1 cellular context compared by ENCODE assay signal in the genomic region with DNA sequence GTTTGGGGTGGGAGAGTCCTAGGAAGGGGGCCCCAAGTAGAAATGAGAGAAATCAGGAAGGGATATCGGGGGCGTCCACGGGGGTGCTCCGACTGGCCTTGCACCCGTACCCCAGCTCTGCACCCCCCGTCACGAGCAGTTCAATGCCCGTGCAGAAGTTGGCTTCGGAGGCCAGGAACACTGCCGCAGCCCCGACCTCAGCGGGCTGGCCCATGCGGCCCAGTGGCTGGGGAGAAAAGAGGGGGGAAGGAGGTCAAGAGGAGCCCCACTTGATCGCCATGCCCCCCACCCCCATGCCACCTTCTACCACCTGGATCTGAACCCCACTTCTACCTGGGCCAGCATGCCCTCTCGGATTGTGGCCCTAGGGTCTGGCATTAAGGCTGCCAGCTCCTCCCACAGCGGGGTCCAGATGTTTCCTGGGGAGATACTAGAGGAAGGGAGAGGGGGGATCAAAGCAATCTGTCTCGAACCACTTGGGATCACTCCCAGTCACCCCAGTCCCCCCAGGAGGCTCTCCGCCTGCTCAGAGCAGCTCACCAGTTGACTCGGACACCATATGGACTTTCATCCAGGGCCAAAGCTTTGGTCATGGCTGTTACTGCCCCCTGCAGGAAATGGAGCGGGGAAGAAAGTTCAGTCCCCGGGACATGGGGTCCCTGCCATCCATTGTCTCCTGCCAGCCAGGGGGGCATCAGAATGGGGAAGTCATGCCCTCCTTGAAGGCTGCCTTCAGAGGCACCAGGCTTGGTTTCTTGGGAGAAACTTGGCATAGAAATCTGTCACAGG.
TF ChIP-seq lines count a peak whose summit lies in the region.

No MANE protein-coding gene starts in this region.

TF ChIP-seq in HCT116, 20 proteins besides CTCF, POLR2A, EP300 and RAD21 (continued from another document):
- TF ChIP-seq, protein P1, sequence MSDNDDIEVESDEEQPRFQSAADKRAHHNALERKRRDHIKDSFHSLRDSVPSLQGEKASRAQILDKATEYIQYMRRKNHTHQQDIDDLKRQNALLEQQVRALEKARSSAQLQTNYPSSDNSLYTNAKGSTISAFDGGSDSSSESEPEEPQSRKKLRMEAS (IDR thresholded peaks at IDR 0.05), result no peak
- no peak for TF ChIP-seq SP1 (IDR thresholded peaks at IDR 0.05; ENCODE audit: low read depth)
- TF ChIP-seq REST (IDR thresholded peaks at IDR 0.05; ENCODE audit: low read depth), result no peak
